Comparison of ENCODE assay signal across 15 cellular contexts in genomic region chr3:117600112-117600511, GRCh38.
DNase-seq lines count a peak whose midpoint lies in the region; ATAC-seq lines count a peak whose summit lies in the region.
"Had no signal": no experiment of that assay in that cellular context is flagged by ENCODE, and none has a peak within 500 bp of the region (broad histone marks: within the 10 kb centered on the region; RNA-seq: fewer than 3 reads in every experiment).

No MANE protein-coding gene starts in this region.

- no peak overlapping the region for H3K27ac Mint-ChIP-seq in naive thymus-derived CD8-positive, alpha-beta T cell
- H3K27ac Mint-ChIP-seq: activated CD4-positive, alpha-beta T cell treated with anti-CD3 and anti-CD28 coated beads for 36 hours had no signal

- no peak overlapping the region for H3K4me3 ChIP-seq in iPS DF 6.9 (ENCODE audit: low read length)
- H3K4me3 ChIP-seq: dorsolateral prefrontal cortex, right atrium auricular region had no signal

- no peaks in the 10 kb centered on the region for H3K36me3 Mint-ChIP-seq in naive thymus-derived CD8-positive, alpha-beta T cell

- POLR2A ChIA-PET in naive thymus-derived CD8-positive, alpha-beta T cell (lab: Charles Lee): no interaction called here

- H3K4me1 ChIP-seq in iPS DF 6.9 (ENCODE audit: control insufficient read depth, insufficient read depth, low read length): no peaks in the 10 kb centered on the region
- H3K4me1 ChIP-seq: right atrium auricular region had no signal

- no peaks in the 10 kb centered on the region for H3K36me3 ChIP-seq in iPS DF 6.9 (ENCODE audit: control insufficient read depth, insufficient read depth, low read length)
- H3K36me3 ChIP-seq: right atrium auricular region had no signal

- H3K4me3 Mint-ChIP-seq in naive thymus-derived CD8-positive, alpha-beta T cell: no peak overlapping the region
- H3K4me3 Mint-ChIP-seq: activated CD4-positive, alpha-beta T cell treated with anti-CD3 and anti-CD28 coated beads for 36 hours had no signal

- H3K27ac ChIP-seq in iPS DF 6.9 (ENCODE audit: low read length): no peak overlapping the region
- H3K27ac ChIP-seq: dorsolateral prefrontal cortex, right atrium auricular region had no signal

- H3K27me3 Mint-ChIP-seq in naive thymus-derived CD8-positive, alpha-beta T cell: peaks cover 0 to 3% (median 0%) of the 10 kb centered on the region in 5 donors
- H3K27me3 Mint-ChIP-seq: activated CD4-positive, alpha-beta T cell treated with anti-CD3 and anti-CD28 coated beads for 36 hours had no signal

- WGBS in iPS DF 6.9 (ENCODE audit: insufficient coverage, insufficient read length): no CpG with 5 or more reads among the region's 3 CpGs

- peak; percentile 9 for DNase-seq in iPS DF 6.9 (ENCODE audit: low read depth, low spot score)
- no peak for DNase-seq in NCI-H1048 (lab: John Stamatoyannopoulos, UW)
- no peak for DNase-seq in naive thymus-derived CD8-positive, alpha-beta T cell
- DNase-seq in dermis blood vessel endothelial cell: no peak
- DNase-seq: activated CD4-positive, alpha-beta T cell treated with anti-CD3 and anti-CD28 coated beads for 36 hours; activated T-cell treated with anti-CD3 and anti-CD28 coated beads, Interleukin-2, amount 50 U/mL, for 48 hours; amygdala; dorsolateral prefrontal cortex; H7; islet precursor cell had no signal

- no peaks in the 10 kb centered on the region for H3K27me3 ChIP-seq in iPS DF 6.9 (ENCODE audit: control insufficient read depth, insufficient read depth, low read length)
- H3K27me3 ChIP-seq: dorsolateral prefrontal cortex, right atrium auricular region had no signal

- peak; percentile 38 for ATAC-seq in GM18861 (IDR thresholded peaks at IDR 0.05; ENCODE audit: unreplicated experiment)
- ATAC-seq in GM21529 (IDR thresholded peaks at IDR 0.05; ENCODE audit: unreplicated experiment): peak; percentile 65
- ATAC-seq in HG03460 (IDR thresholded peaks at IDR 0.05; ENCODE audit: unreplicated experiment): peak; percentile 60
- no peak for ATAC-seq in naive thymus-derived CD8-positive, alpha-beta T cell
- ATAC-seq in HG02973 (IDR thresholded peaks at IDR 0.05; ENCODE audit: unreplicated experiment): no peak
- ATAC-seq: activated CD4-positive, alpha-beta T cell treated with anti-CD3 and anti-CD28 coated beads for 36 hours had no signal

- no peaks in the 10 kb centered on the region for H3K4me1 Mint-ChIP-seq in naive thymus-derived CD8-positive, alpha-beta T cell
- H3K4me1 Mint-ChIP-seq: activated CD4-positive, alpha-beta T cell treated with anti-CD3 and anti-CD28 coated beads for 36 hours had no signal

- H3K9me3 Mint-ChIP-seq in naive thymus-derived CD8-positive, alpha-beta T cell: peaks cover 0 to 9% (median 3%) of the 10 kb centered on the region in 9 donors

- H3K9me3 ChIP-seq in iPS DF 6.9 (ENCODE audit: control insufficient read depth, insufficient read depth, low read length): no peaks in the 10 kb centered on the region
- H3K9me3 ChIP-seq: right atrium auricular region had no signal

Comparison
In these comparisons a context has a peak if more than half of its experiments do, and no peak if none do; other contexts are left out.
1. ATAC-seq: peak in GM18861 (single experiment), GM21529 (single experiment) and HG03460 (single experiment); none in naive thymus-derived CD8-positive, alpha-beta T cell (0 of 2) and HG02973 (single experiment).